ENCODE assay signal across 18 cellular contexts in the genomic region with DNA sequence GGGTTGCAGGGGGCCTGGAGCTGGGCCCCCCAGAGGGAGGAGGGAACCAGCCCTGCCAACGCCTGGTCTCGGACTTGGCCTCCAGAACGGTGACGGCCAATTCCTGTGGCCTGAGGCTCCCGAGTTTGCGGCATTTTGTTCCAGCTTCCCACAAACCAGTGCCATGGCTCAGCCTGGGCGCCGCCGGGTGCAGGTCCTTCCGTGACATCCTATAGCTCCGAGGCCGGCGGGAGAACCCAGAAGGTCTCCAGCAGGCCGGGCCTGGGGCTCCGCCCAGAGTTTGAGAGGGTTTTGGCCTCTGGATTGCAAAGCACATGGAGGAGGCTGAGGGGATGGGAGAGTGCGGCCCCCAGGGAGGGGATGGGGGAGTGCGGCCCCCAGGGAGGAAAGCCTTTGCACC.
A peak's percentile ranks its signal among the peaks of the same experiment; 100 is the strongest.
DNase-seq lines count a peak whose midpoint lies in the region; ATAC-seq, FAIRE-seq and TF ChIP-seq lines count a peak whose summit lies in the region.
"Had no signal": no experiment of that assay in that cellular context is flagged by ENCODE, and none has a peak within 500 bp of the region (broad histone marks: within the 10 kb centered on the region; RNA-seq: fewer than 3 reads in every experiment).

No MANE protein-coding gene starts in this region.

- no peak overlapping the region for H2BK20ac ChIP-seq in H1 (ENCODE audit: low read length)

- POLR2A ChIA-PET in SK-N-SH (lab: Yijun Ruan, JAX) (no interaction called here), H1 (lab: Charles Lee; ENCODE audit: partially characterized antibody) (no interaction called here)

- H3K9me2 ChIP-seq in SK-N-SH = no peaks in the 10 kb centered on the region

- H3K56ac ChIP-seq in H1 (replicated peaks; ENCODE audit: insufficient read length, low read depth, low read length) = no peak overlapping the region

- no peak overlapping the region for H3K27ac ChIP-seq in SK-N-SH (ENCODE audit: low read depth in 2 of 2, low read length in 1 of 2)
- H3K27ac ChIP-seq in H1 (ENCODE audit: low read depth, low read length) = no peak overlapping the region
- no peak overlapping the region for H3K27ac ChIP-seq in psoas muscle
- H3K27ac ChIP-seq: BLaER1 treated with 17β-estradiol and CSF1 and Interleukin-3, amounts not matched to agents 10 nM and 100 nM; GM23248 had no signal

- no peak for TF ChIP-seq RAD21 in SK-N-SH (IDR thresholded peaks at IDR 0.05; ENCODE audit: low read length)
- TF ChIP-seq RAD21 in H1 (IDR thresholded peaks at IDR 0.05 in 1 of 2, conservative IDR thresholded peaks at IDR 0.05 in 1 of 2; ENCODE audit: low read depth in 2 of 2, low read length in 2 of 2) = no peak

- intact Hi-C loops in posterior vena cava (cut with DNase I) = no loop called here
- intact Hi-C loops in psoas muscle (cut with DNase I) = no loop called here

- H3K79me2 ChIP-seq in SK-N-SH (ENCODE audit: insufficient read depth) (no peaks in the 10 kb centered on the region), H1 (ENCODE audit: control insufficient read depth in 1 of 2, insufficient read depth in 2 of 2, low read length in 2 of 2) (no peaks in the 10 kb centered on the region)

- H3K4me2 ChIP-seq in SK-N-SH = no peak overlapping the region
- no peak overlapping the region for H3K4me2 ChIP-seq in H1 (ENCODE audit: insufficient read depth in 1 of 2, low read depth in 2 of 2, low read length in 2 of 2)
- H3K4me2 ChIP-seq: BLaER1 treated with 17β-estradiol and CSF1 and Interleukin-3, amounts not matched to agents 10 nM and 100 nM had no signal

- no peak overlapping the region for H3K9ac ChIP-seq in SK-N-SH
- no peak overlapping the region for H3K9ac ChIP-seq in H1 (replicated peaks in 1 of 4; ENCODE audit: extremely low read depth in 1 of 4, low read depth in 3 of 4, low read length in 3 of 4)
- H3K9ac ChIP-seq: BLaER1 treated with 17β-estradiol and CSF1 and Interleukin-3, amounts not matched to agents 10 nM and 100 nM; GM23248 had no signal

- H3K18ac ChIP-seq in H1 (ENCODE audit: extremely low read depth, low read length) = no peak overlapping the region

- H2BK15ac ChIP-seq in H1 (ENCODE audit: low read length) = no peak overlapping the region

- peak overlapping the region; percentile 68 for H4K8ac ChIP-seq in H1 (ENCODE audit: extremely low read depth, insufficient read depth, low read length)

- no peaks in the 10 kb centered on the region for H3K4me1 ChIP-seq in SK-N-SH (ENCODE audit: control insufficient read depth in 1 of 2, insufficient read depth in 2 of 2, low read depth in 1 of 2, low read length in 1 of 2)
- H3K4me1 ChIP-seq in H1 (replicated peaks in 1 of 4; ENCODE audit: control insufficient read depth in 3 of 4, insufficient read depth in 4 of 4, low read length in 3 of 4) = no peaks in the 10 kb centered on the region; a peak in 1 of 7 replicates
- H3K4me1 ChIP-seq in psoas muscle = no peaks in the 10 kb centered on the region

- H4K91ac ChIP-seq in H1 (replicated peaks; ENCODE audit: insufficient read length, low read length) = no peak overlapping the region

- DNase-seq in SK-N-SH (no peak), H1 (ENCODE audit: low read depth in 1 of 2, low spot score in 2 of 2) (no peak), posterior vena cava (ENCODE audit: low spot score) (peak; percentile 76), psoas muscle (no peak), mucosa of gallbladder (ENCODE audit: low spot score) (no peak)
- DNase-seq: 8988T; AML-193; CD4-positive, CD25-positive, alpha-beta regulatory T cell; DMS79; GM23248; H9 had no signal

- peaks cover 14% of the 10 kb centered on the region for H3F3A ChIP-seq in SK-N-SH (replicated peaks; ENCODE audit: insufficient read depth)

- H3K79me1 ChIP-seq in H1 (ENCODE audit: low read depth, low read length) = no peaks in the 10 kb centered on the region

- H3K9me3 ChIP-seq in SK-N-SH = no peaks in the 10 kb centered on the region; the same call in 1 of the 2 replicates
- H3K9me3 ChIP-seq in H1 (ENCODE audit: insufficient read depth in 2 of 2, low read depth in 1 of 2, low read length in 1 of 2) = no peaks in the 10 kb centered on the region
- H3K9me3 ChIP-seq in psoas muscle = no peaks in the 10 kb centered on the region
- H3K9me3 ChIP-seq: BLaER1 treated with 17β-estradiol and CSF1 and Interleukin-3, amounts not matched to agents 10 nM and 100 nM had no signal

- no peak overlapping the region for H3K14ac ChIP-seq in H1 (ENCODE audit: insufficient read length)

- TF ChIP-seq POLR2A in H1 (IDR thresholded peaks at IDR 0.05; ENCODE audit: control extremely low read depth in 1 of 2, low read depth in 2 of 2, low read length in 2 of 2) = no peak

- no peaks in the 10 kb centered on the region for H3K23me2 ChIP-seq in H1 (ENCODE audit: low read depth, low read length)

- H2BK5ac ChIP-seq in H1 (ENCODE audit: low read depth, low read length) = no peak overlapping the region

- no peaks in the 10 kb centered on the region; the same call in 1 of the 2 replicates for H4K20me1 ChIP-seq in SK-N-SH (ENCODE audit: insufficient read depth)
- H4K20me1 ChIP-seq in H1 (replicated peaks in 1 of 2; ENCODE audit: control insufficient read depth in 1 of 2, insufficient read depth in 2 of 2, low read length in 2 of 2) = peaks cover 0 to 3% of the 10 kb centered on the region in 2 experiments

- H2BK12ac ChIP-seq in H1 (ENCODE audit: low read depth, low read length) = no peak overlapping the region

- H3K4ac ChIP-seq in H1 (replicated peaks; ENCODE audit: insufficient read length, low read depth, low read length) = no peak overlapping the region

- H2BK120ac ChIP-seq in H1 (replicated peaks; ENCODE audit: low read depth, low read length) = no peak overlapping the region

- no peaks in the 10 kb centered on the region for H3K36me3 ChIP-seq in SK-N-SH (replicated peaks in 1 of 2; ENCODE audit: control insufficient read depth in 1 of 2, insufficient read depth in 2 of 2, low read length in 1 of 2)
- H3K36me3 ChIP-seq in H1 (ENCODE audit: control insufficient read depth in 2 of 4, insufficient read depth in 4 of 4, low read length in 3 of 4) = no peaks in the 10 kb centered on the region
- H3K36me3 ChIP-seq in psoas muscle (ENCODE audit: insufficient read depth in 1 of 2, low read depth in 1 of 2) = no peaks in the 10 kb centered on the region
- H3K36me3 ChIP-seq: BLaER1 treated with 17β-estradiol and CSF1 and Interleukin-3, amounts not matched to agents 10 nM and 100 nM had no signal

- ATAC-seq in SK-N-SH treated with all-trans-retinoic acid at 6 μM for 48 hours (peak; percentile 11), psoas muscle (no peak), HG02798 (IDR thresholded peaks at IDR 0.05; ENCODE audit: poor library complexity, unreplicated experiment) (no peak)
- ATAC-seq: GM12878 had no signal

- H3K4me3 ChIP-seq in SK-N-SH (ENCODE audit: low read depth in 2 of 2, low read length in 1 of 2) (no peak overlapping the region), H1 (ENCODE audit: extremely low read depth in 1 of 4, insufficient read depth in 2 of 4, low read depth in 3 of 4, low read length in 4 of 4) (no peak overlapping the region), psoas muscle (no peak overlapping the region)
- H3K4me3 ChIP-seq: BLaER1 treated with 17β-estradiol and CSF1 and Interleukin-3, amounts not matched to agents 10 nM and 100 nM; GM12878; GM23248 had no signal

- H2AK5ac ChIP-seq in H1 (ENCODE audit: low read depth, low read length) = no peak overlapping the region

- no peak overlapping the region for H3K23ac ChIP-seq in H1 (ENCODE audit: insufficient read length)

- TF ChIP-seq CTCF in SK-N-SH (IDR thresholded peaks at IDR 0.05) (no peak), H1 (IDR thresholded peaks at IDR 0.05; ENCODE audit: control extremely low read depth in 1 of 3, insufficient read depth in 1 of 3, low read depth in 1 of 3, low read length in 3 of 3) (no peak), psoas muscle (IDR thresholded peaks at IDR 0.05) (no peak)

- no peak for FAIRE-seq in H1 (lab: Jason Lieb, UNC)
- FAIRE-seq: GM12878, GM18507, HepG2, HTR-8/SVneo had no signal

- H3K27me3 ChIP-seq in SK-N-SH (ENCODE audit: insufficient read depth) (peaks cover 95% of the 10 kb centered on the region), H1 (replicated peaks in 1 of 4; ENCODE audit: control insufficient read depth in 3 of 4, extremely low read depth in 1 of 4, insufficient read depth in 3 of 4, low read length in 3 of 4) (no peaks in the 10 kb centered on the region), psoas muscle (ENCODE audit: insufficient read depth in 3 of 3, low read length in 2 of 3) (peaks cover 0 to 74% (median 19%) of the 10 kb centered on the region in 3 donors)

- CTCF ChIA-PET in SK-N-SH (lab: Yijun Ruan, JAX) = interaction anchor here (0.7 to 1.3 kb wide), 4 partner anchors 17 to 99 kb away, joined by 3 to 4 read pairs (median 4); no protein-coding TSS in a partner anchor
- CTCF ChIA-PET in H1 (lab: Charles Lee; ENCODE audit: partially characterized antibody) = interaction anchor here (0.9 kb wide), 2 partner anchors 26 to 108 kb away, joined by 3 read pairs; no protein-coding TSS in a partner anchor

- no peak overlapping the region for H4K5ac ChIP-seq in H1 (ENCODE audit: insufficient read length, low read depth, low read length)

- TF ChIP-seq EP300 in SK-N-SH (IDR thresholded peaks at IDR 0.05; ENCODE audit: borderline replicate concordance in 1 of 2, low read depth in 1 of 2, low read length in 1 of 2) (no peak), H1 (IDR thresholded peaks at IDR 0.05; ENCODE audit: borderline replicate concordance in 1 of 2, low read depth in 2 of 2, low read length in 2 of 2) (no peak)

- H2AFZ ChIP-seq in SK-N-SH (ENCODE audit: low read depth) = no peak overlapping the region
- H2AFZ ChIP-seq in H1 (ENCODE audit: low read length) = no peak overlapping the region
- H2AFZ ChIP-seq: GM23248 had no signal

- 25% methylated on average over 9 of the region's 17 CpGs for whole genome bisulfite sequencing in SK-N-SH (ENCODE audit: low lambda C conversion rate)
- WGBS in H1 (ENCODE audit: extremely low coverage in 1 of 2, insufficient coverage in 1 of 2, insufficient read length in 1 of 2, insufficient replicate concordance in 2 of 2, low coverage in 1 of 2, low lambda C conversion rate in 2 of 2, missing lambda C conversion rate in 1 of 2), 2 experiments = 81% methylated on average over 13 of the region's 17 CpGs; no CpG with 5 or more reads in 1 of the 2 experiments
- 71 to 76% (median 73%) methylated on average over 17 of the region's 17 CpGs for WGBS in psoas muscle, 3 donors

TF ChIP-seq in SK-N-SH treated with all-trans-retinoic acid at 6 μM for 48 hours, 23 proteins besides CTCF, POLR2A, EP300 and RAD21 (continues in another document):
- TF ChIP-seq ZNF565 (CRISPR knock-in tag; conservative IDR thresholded peaks at IDR 0.05; ENCODE audit: low read depth) (no peak), ZFP30 (CRISPR knock-in tag; IDR thresholded peaks at IDR 0.05) (no peak), SNAI2 (CRISPR knock-in tag; IDR thresholded peaks at IDR 0.05) (no peak)

TF ChIP-seq in SK-N-SH, 30 proteins besides CTCF, POLR2A, EP300 and RAD21 (continues in another document):
- TF ChIP-seq RFX5 (IDR thresholded peaks at IDR 0.05; ENCODE audit: low read length) = no peak
- no peak for TF ChIP-seq RXRA (IDR thresholded peaks at IDR 0.05; ENCODE audit: borderline replicate concordance, low read depth)
- no peak for TF ChIP-seq EZH2phosphoT487 (IDR thresholded peaks at IDR 0.05; ENCODE audit: borderline replicate concordance, low read depth)

TF ChIP-seq in H1, 55 proteins besides CTCF, POLR2A, EP300 and RAD21 (continues in another document):
- TF ChIP-seq HDAC2 (IDR thresholded peaks at IDR 0.05; ENCODE audit: borderline replicate concordance in 1 of 2, low read depth in 2 of 2, low read length in 2 of 2) = no peak
- TF ChIP-seq CEBPB (IDR thresholded peaks at IDR 0.05; ENCODE audit: low read depth, low read length) = no peak
